ENCODE assay signal across 20 cellular contexts in the genomic region with DNA sequence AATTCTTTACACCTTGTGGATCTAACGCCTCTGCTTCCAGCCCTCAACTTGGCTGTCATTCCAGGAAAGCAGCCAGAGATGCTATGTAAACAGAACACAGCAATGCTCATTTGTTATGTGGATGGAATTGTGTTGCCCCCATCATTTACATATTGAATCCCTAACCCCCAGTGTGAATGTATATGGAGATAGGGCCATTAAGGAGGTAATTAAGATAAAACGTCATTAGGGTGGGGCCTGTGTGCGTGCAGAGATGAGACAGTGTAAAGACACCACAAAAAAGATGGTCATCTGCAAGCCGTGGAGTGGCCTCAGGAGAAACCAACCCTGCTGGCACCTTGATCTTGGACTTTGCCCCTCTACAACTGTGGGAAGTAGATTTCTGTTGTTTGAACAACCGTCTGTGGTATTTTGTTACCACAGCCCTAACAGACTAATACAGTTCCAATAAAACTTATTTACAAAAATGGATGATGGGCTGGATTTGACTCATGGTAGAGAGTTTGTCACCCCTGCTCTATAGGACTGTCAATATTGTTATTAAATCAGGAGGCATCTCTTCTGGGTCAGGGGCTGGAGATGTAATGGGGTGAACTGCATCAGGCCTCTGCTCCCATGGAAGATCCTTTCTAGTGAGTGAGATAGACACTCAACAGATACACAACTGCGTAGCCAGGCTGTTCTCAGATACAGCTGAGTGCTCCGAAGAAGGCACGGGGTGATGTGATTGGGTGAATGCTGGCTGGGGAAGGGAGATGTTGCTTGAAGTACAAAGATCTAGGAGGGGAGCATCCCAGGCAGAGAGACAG.
A peak's percentile ranks its signal among the peaks of the same experiment; 100 is the strongest.
DNase-seq lines count a peak whose midpoint lies in the region; ATAC-seq and TF ChIP-seq lines count a peak whose summit lies in the region.
"Had no signal": no experiment of that assay in that cellular context is flagged by ENCODE, and none has a peak within 500 bp of the region (broad histone marks: within the 10 kb centered on the region; RNA-seq: fewer than 3 reads in every experiment).

No MANE protein-coding gene starts in this region.

- WGBS in IMR-90 (ENCODE audit: extremely low coverage in 2 of 2, insufficient read length in 1 of 2), 2 experiments, result 36% methylated on average over 3 of the region's 8 CpGs; no CpG with 5 or more reads in 1 of the 2 experiments

- H3K27me3 Mint-ChIP-seq in activated B cell treated with CpG ODN at 0.5 μM for 24 hours (no peaks in the 10 kb centered on the region), naive B cell (no peaks in the 10 kb centered on the region)
- H3K27me3 Mint-ChIP-seq: activated CD4-positive, alpha-beta memory T cell treated with anti-CD3 and anti-CD28 coated beads for 36 hours had no signal

- no peak overlapping the region for H3K18ac ChIP-seq in IMR-90 (ENCODE audit: low read depth, low read length)

- CTCF ChIA-PET in IMR-90 (lab: Yijun Ruan, JAX) (no interaction called here), activated B cell treated with CpG ODN at 0.5 μM for 24 hours (lab: Charles Lee) (no interaction called here)

- H3K4me3 ChIP-seq in IMR-90 (ENCODE audit: insufficient read depth, low read depth, low read length), result no peak overlapping the region
- H3K4me3 ChIP-seq: GM23248, upper lobe of right lung had no signal

- H3K4me1 ChIP-seq in IMR-90 (ENCODE audit: control insufficient read depth, insufficient read depth, low read length), result peaks cover 4% of the 10 kb centered on the region
- H3K4me1 ChIP-seq: upper lobe of right lung had no signal

- no peak for TF ChIP-seq CTCF in IMR-90 (conservative IDR thresholded peaks at IDR 0.05; ENCODE audit: low read depth, low read length)
- no peak for TF ChIP-seq CTCF in activated B cell treated with CpG ODN at 0.5 μM for 24 hours (IDR thresholded peaks at IDR 0.05)

- DNase-seq in NCI-H345 (lab: John Stamatoyannopoulos, UW), result peak; percentile 50
- DNase-seq in NCI-H345 treated with DMSO at 0.1 percent for 48 hours (lab: John Stamatoyannopoulos, UW; ENCODE audit: unreplicated experiment), result no peak
- DNase-seq in IMR-90, result no peak
- DNase-seq in activated B cell treated with CpG ODN at 0.5 μM for 24 hours, result no peak
- DNase-seq in naive B cell, result no peak
- no peak for DNase-seq in effector CD4-positive, alpha-beta T cell
- DNase-seq: activated effector memory CD4-positive, alpha-beta T cell treated with anti-CD3 and anti-CD28 coated beads, Interleukin-2, amount 50 U/mL, for 16 hours; CD8-positive, alpha-beta T cell; GDM1; KG1; left ventricle myocardium superior; NCI-H524 treated with DMSO at 0.1 percent for 48 hours; retina; SIG-M5; upper lobe of right lung had no signal

- peak overlapping the region; percentile 30; the same call in 1 of the 2 replicates for H3K14ac ChIP-seq in IMR-90 (replicated peaks; ENCODE audit: low read depth, low read length)

- ATAC-seq in IMR-90 (ENCODE audit: low read depth) (no peak), activated B cell treated with CpG ODN at 0.5 μM for 24 hours (ENCODE audit: low read depth) (no peak), naive B cell (ENCODE audit: low read depth in 2 of 2) (no peak), GM21528 (IDR thresholded peaks at IDR 0.05; ENCODE audit: low FRiP score, unreplicated experiment) (no peak), GM18909 (IDR thresholded peaks at IDR 0.05; ENCODE audit: poor library complexity, unreplicated experiment) (no peak)
- ATAC-seq: CD8-positive, alpha-beta T cell; left ventricle myocardium superior; upper lobe of right lung had no signal

- H3K36me3 ChIP-seq in IMR-90 (ENCODE audit: control insufficient read depth, insufficient read depth, low read length), result no peaks in the 10 kb centered on the region
- H3K36me3 ChIP-seq: upper lobe of right lung had no signal

- no peak overlapping the region for H2BK15ac ChIP-seq in IMR-90 (ENCODE audit: low read depth, low read length)

- H2AK5ac ChIP-seq in IMR-90 (ENCODE audit: low read depth, low read length), result no peak overlapping the region

- no peak overlapping the region for H2BK5ac ChIP-seq in IMR-90 (ENCODE audit: low read depth, low read length, poor library complexity, severe bottlenecking)

- H3K4me2 ChIP-seq in IMR-90 (ENCODE audit: low read depth, low read length), result no peak overlapping the region

- TF ChIP-seq RAD21 in IMR-90 (IDR thresholded peaks at IDR 0.05; ENCODE audit: low read length), result no peak

- no TSS peak for BruUV-seq in IMR-90 (replicated peaks; lab: Mats Ljungman, UMichigan)

- no peak overlapping the region for H3K9ac ChIP-seq in IMR-90 (ENCODE audit: low read depth, low read length)
- H3K9ac ChIP-seq: GM23248 had no signal

- H3K56ac ChIP-seq in IMR-90 (ENCODE audit: extremely low read depth, insufficient read depth, low read length), result no peak overlapping the region

- dilution Hi-C loops in IMR-90 (cut with HindIII; ENCODE audit: low sequenced_read_pairs, unreplicated experiment), result no loop called here

- H4K91ac ChIP-seq in IMR-90 (ENCODE audit: insufficient read depth, low read depth, low read length), result no peak overlapping the region

- H3K4me1 Mint-ChIP-seq in activated B cell treated with CpG ODN at 0.5 μM for 24 hours, result peaks cover 74% of the 10 kb centered on the region
- peaks cover 66 to 97% (median 80%) of the 10 kb centered on the region in 3 donors for H3K4me1 Mint-ChIP-seq in naive B cell

- no peaks in the 10 kb centered on the region for H3K27me3 ChIP-seq in IMR-90 (ENCODE audit: control insufficient read depth, insufficient read depth, low read length)
- H3K27me3 ChIP-seq: upper lobe of right lung had no signal

- H3K27ac Mint-ChIP-seq in activated B cell treated with CpG ODN at 0.5 μM for 24 hours, result peak overlapping the region; percentile 69
- H3K27ac Mint-ChIP-seq in naive B cell, result peak overlapping the region; percentile 91 to 96 (median 94)
- H3K27ac Mint-ChIP-seq: activated CD4-positive, alpha-beta memory T cell treated with anti-CD3 and anti-CD28 coated beads for 36 hours; CD8-positive, alpha-beta T cell; nephron had no signal

- H4K8ac ChIP-seq in IMR-90 (ENCODE audit: low read depth in 2 of 2, low read length in 2 of 2), result no peak overlapping the region

- H3K36me3 Mint-ChIP-seq in activated B cell treated with CpG ODN at 0.5 μM for 24 hours (ENCODE audit: low read depth) (peaks cover 33% of the 10 kb centered on the region), naive B cell (peaks cover 0 to 5% of the 10 kb centered on the region in 2 donors)
- H3K36me3 Mint-ChIP-seq: activated CD4-positive, alpha-beta memory T cell treated with anti-CD3 and anti-CD28 coated beads for 36 hours had no signal

- no peak overlapping the region for H3K23ac ChIP-seq in IMR-90 (ENCODE audit: low read depth, low read length)

- no peaks in the 10 kb centered on the region; a peak in 1 of 4 replicates for H3K79me1 ChIP-seq in IMR-90 (ENCODE audit: low read depth in 1 of 2, low read length in 2 of 2)

- H3K27ac ChIP-seq in IMR-90 (ENCODE audit: insufficient read depth, low read length), result no peak overlapping the region
- H3K27ac ChIP-seq: GM23248, upper lobe of right lung had no signal

- no peak overlapping the region for H2AFZ ChIP-seq in IMR-90 (replicated peaks; ENCODE audit: low read length, poor library complexity)
- H2AFZ ChIP-seq: GM23248 had no signal

- H3K4me3 Mint-ChIP-seq in activated B cell treated with CpG ODN at 0.5 μM for 24 hours (no peak overlapping the region), naive B cell (peak overlapping the region in 7 of 8 donors; percentile 37 to 90 (median 74))
- H3K4me3 Mint-ChIP-seq: activated CD4-positive, alpha-beta memory T cell treated with anti-CD3 and anti-CD28 coated beads for 36 hours; CD8-positive, alpha-beta T cell; nephron had no signal

- H3K9me1 ChIP-seq in IMR-90 (ENCODE audit: insufficient read depth, low read length), result peaks cover 17% of the 10 kb centered on the region

- intact Hi-C loops in IMR-90 (cut with micrococcal nuclease) (no loop called here), activated B cell treated with CpG ODN at 0.5 μM for 24 hours (cut with micrococcal nuclease) (loop anchor here (5.0 kb wide), 1 partner anchor 88 kb away; no protein-coding TSS in a partner anchor)

- POLR2A ChIA-PET in IMR-90 (lab: Charles Lee; ENCODE audit: unreplicated experiment), result no interaction called here
- POLR2A ChIA-PET in activated B cell treated with CpG ODN at 0.5 μM for 24 hours (lab: Charles Lee), result no interaction called here

- H3K4ac ChIP-seq in IMR-90 (ENCODE audit: low read depth, low read length), result no peak overlapping the region

- no peaks in the 10 kb centered on the region for H3K9me3 Mint-ChIP-seq in activated B cell treated with CpG ODN at 0.5 μM for 24 hours
- H3K9me3 Mint-ChIP-seq in naive B cell, result peaks cover 0 to 2% (median 0%) of the 10 kb centered on the region in 7 donors
- H3K9me3 Mint-ChIP-seq: activated CD4-positive, alpha-beta memory T cell treated with anti-CD3 and anti-CD28 coated beads for 36 hours; CD8-positive, alpha-beta T cell; nephron had no signal

- in situ Hi-C loops in IMR-90 (cut with MboI; ENCODE audit: low sequenced_read_pairs), result no loop called here

- no peaks in the 10 kb centered on the region for H3K9me3 ChIP-seq in IMR-90 (ENCODE audit: control insufficient read depth, insufficient read depth, low read length)
- H3K9me3 ChIP-seq: upper lobe of right lung had no signal

- H4K20me1 ChIP-seq in IMR-90 (ENCODE audit: insufficient read depth, low read length), result no peaks in the 10 kb centered on the region

- no peak overlapping the region for H2BK120ac ChIP-seq in IMR-90 (ENCODE audit: low read depth, low read length)

- H4K5ac ChIP-seq in IMR-90 (ENCODE audit: low read depth, low read length), result no peak overlapping the region

- no peak overlapping the region for H2AK9ac ChIP-seq in IMR-90 (replicated peaks; ENCODE audit: low read depth, low read length, poor library complexity)

- TF ChIP-seq POLR2A in IMR-90 (IDR thresholded peaks at IDR 0.05; ENCODE audit: low read depth, low read length), result no peak

- no peak overlapping the region for H2BK20ac ChIP-seq in IMR-90 (ENCODE audit: low read depth, low read length)

TF ChIP-seq in IMR-90, 13 proteins besides CTCF, POLR2A, EP300 and RAD21 (continues in another document):
- no peak for TF ChIP-seq MXI1 (IDR thresholded peaks at IDR 0.05; ENCODE audit: borderline replicate concordance, low read depth, low read length)
- TF ChIP-seq, protein P1, sequence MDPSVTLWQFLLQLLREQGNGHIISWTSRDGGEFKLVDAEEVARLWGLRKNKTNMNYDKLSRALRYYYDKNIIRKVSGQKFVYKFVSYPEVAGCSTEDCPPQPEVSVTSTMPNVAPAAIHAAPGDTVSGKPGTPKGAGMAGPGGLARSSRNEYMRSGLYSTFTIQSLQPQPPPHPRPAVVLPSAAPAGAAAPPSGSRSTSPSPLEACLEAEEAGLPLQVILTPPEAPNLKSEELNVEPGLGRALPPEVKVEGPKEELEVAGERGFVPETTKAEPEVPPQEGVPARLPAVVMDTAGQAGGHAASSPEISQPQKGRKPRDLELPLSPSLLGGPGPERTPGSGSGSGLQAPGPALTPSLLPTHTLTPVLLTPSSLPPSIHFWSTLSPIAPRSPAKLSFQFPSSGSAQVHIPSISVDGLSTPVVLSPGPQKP (IDR thresholded peaks at IDR 0.05; ENCODE audit: borderline replicate concordance, low read depth, low read length), result no peak
- TF ChIP-seq SMC3 (IDR thresholded peaks at IDR 0.05; ENCODE audit: low read depth, low read length), result no peak
- TF ChIP-seq NFE2L2 (IDR thresholded peaks at IDR 0.05; ENCODE audit: low read depth, low read length), result no peak
